In the genomic region with DNA sequence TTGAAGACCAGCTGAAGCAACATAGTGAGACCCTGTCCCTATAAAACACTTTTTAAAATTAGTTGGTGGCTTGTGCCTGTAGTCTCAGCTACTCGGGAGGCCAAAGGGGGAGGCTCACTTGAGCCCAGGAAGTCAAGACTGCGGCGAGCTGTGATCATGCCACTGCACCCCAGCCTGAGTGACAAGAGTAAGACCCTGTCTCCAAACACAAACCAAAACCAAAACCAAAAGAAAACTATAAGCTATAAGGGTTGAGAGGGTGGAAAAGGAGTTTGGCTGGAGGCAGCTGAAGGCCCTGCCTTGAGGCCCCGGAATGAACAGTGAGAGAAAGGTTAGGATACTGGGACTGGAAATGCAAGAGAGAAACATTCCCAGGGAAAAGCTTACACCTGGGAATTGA, we compare ENCODE assay signal across 29 cellular contexts.
"Had no signal": no experiment of that assay in that cellular context is flagged by ENCODE, and none has a peak within 500 bp of the region (broad histone marks: within the 10 kb centered on the region; RNA-seq: fewer than 3 reads in every experiment).

No MANE protein-coding gene starts in this region.

- ATAC-seq: activated CD4-positive, CD25-positive, alpha-beta regulatory T cell treated with anti-CD3 and anti-CD28 coated beads, Interleukin-2, amount 50 U/mL, for 24 hours; activated T-cell treated with anti-CD3 and anti-CD28 coated beads, Interleukin-2, amount 50 U/mL, for 72 hours; gastroesophageal sphincter; left colon; naive thymus-derived CD4-positive, alpha-beta T cell; stimulated activated memory B cell treated with anti-CD40 and anti-IgM and Interleukin-4, amounts not matched to agents 10 μg/mL and 1 μg/mL and 100 μg/mL, for 72 hours; T-helper 17 cell; upper lobe of right lung had no signal

- H3K27ac ChIP-seq: gastroesophageal sphincter, neutrophil, sigmoid colon, suprapubic skin, tibial artery, upper lobe of right lung, WERI-Rb-1 had no signal

- H3K4me3 ChIP-seq: gastroesophageal sphincter, sigmoid colon, smooth muscle cell, suprapubic skin, tibial artery, upper lobe of right lung had no signal

- H3K27me3 Mint-ChIP-seq: activated naive CD8-positive, alpha-beta T cell; central memory CD8-positive, alpha-beta T cell; naive thymus-derived CD4-positive, alpha-beta T cell; stimulated activated memory B cell treated with anti-CD40 and anti-IgM and Interleukin-4, amounts not matched to agents 10 μg/mL and 1 μg/mL and 100 μg/mL, for 72 hours; T-helper 17 cell had no signal

- H3K36me3 ChIP-seq: gastroesophageal sphincter, neutrophil, sigmoid colon, suprapubic skin, tibial artery, upper lobe of right lung, WERI-Rb-1 had no signal

- H3K4me3 Mint-ChIP-seq: activated CD4-positive, alpha-beta T cell treated with anti-CD3 and anti-CD28 coated beads, Interleukin-2, amount 10 ng/mL, durations not matched to agents 7 days and 5 days; activated naive CD8-positive, alpha-beta T cell; activated T-cell treated with anti-CD3 and anti-CD28 coated beads, Interleukin-2, amount 50 U/mL, for 72 hours; central memory CD8-positive, alpha-beta T cell; naive thymus-derived CD4-positive, alpha-beta T cell; stimulated activated memory B cell treated with anti-CD40 and anti-IgM and Interleukin-4, amounts not matched to agents 10 μg/mL and 1 μg/mL and 100 μg/mL, for 72 hours; T-helper 17 cell had no signal

- H3K9me3 Mint-ChIP-seq: activated CD4-positive, alpha-beta T cell treated with anti-CD3 and anti-CD28 coated beads, Interleukin-2, amount 10 ng/mL, durations not matched to agents 7 days and 5 days; activated T-cell treated with anti-CD3 and anti-CD28 coated beads, Interleukin-2, amount 50 U/mL, for 72 hours; central memory CD8-positive, alpha-beta T cell; naive thymus-derived CD4-positive, alpha-beta T cell; stimulated activated memory B cell treated with anti-CD40 and anti-IgM and Interleukin-4, amounts not matched to agents 10 μg/mL and 1 μg/mL and 100 μg/mL, for 72 hours had no signal

- H3K4me1 ChIP-seq: gastroesophageal sphincter, sigmoid colon, suprapubic skin, upper lobe of right lung had no signal

- DNase-seq: activated CD4-positive, alpha-beta T cell treated with anti-CD3 and anti-CD28 coated beads, Interleukin-2, amount 10 ng/mL, durations not matched to agents 7 days and 5 days; activated naive CD4-positive, alpha-beta T cell treated with Interleukin-2 at 50 U/mL for 16 hours; activated T-cell treated with anti-CD3 and anti-CD28 coated beads for 4 hours; activated T-cell treated with anti-CD3 and anti-CD28 coated beads, Interleukin-2, amount 50 U/mL, for 72 hours; anterior cingulate cortex; effector CD8-positive, alpha-beta T cell; hippocampal formation; kidney; left colon; mammary epithelial cell; naive thymus-derived CD4-positive, alpha-beta T cell; sigmoid colon; stimulated activated CD4-positive, alpha-beta T cell treated with anti-CD3 and anti-CD28 coated beads, Interleukin-1b, Interleukin-23, amount 100 ng/mL, for 48 hours; stimulated activated CD4-positive, alpha-beta T cell treated with anti-CD3 and anti-CD28 coated beads, Interleukin-4, amount 100 ng/mL, for 4 hours; stimulated activated CD8-positive, alpha-beta memory T cell treated with anti-CD3 and anti-CD28 coated beads, Interleukin-4, amount 100 ng/mL, for 48 hours; SW 1271; T-helper 17 cell; T1000; tibial artery; upper lobe of right lung; WERI-Rb-1 had no signal

- H3K36me3 Mint-ChIP-seq: activated naive CD8-positive, alpha-beta T cell; stimulated activated memory B cell treated with anti-CD40 and anti-IgM and Interleukin-4, amounts not matched to agents 10 μg/mL and 1 μg/mL and 100 μg/mL, for 72 hours had no signal

- H3K27me3 ChIP-seq: gastroesophageal sphincter, neutrophil, sigmoid colon, suprapubic skin, tibial artery, upper lobe of right lung had no signal

- H3K4me2 ChIP-seq: smooth muscle cell had no signal

- H3K4me1 Mint-ChIP-seq: central memory CD8-positive, alpha-beta T cell; stimulated activated memory B cell treated with anti-CD40 and anti-IgM and Interleukin-4, amounts not matched to agents 10 μg/mL and 1 μg/mL and 100 μg/mL, for 72 hours had no signal

- H3K27ac Mint-ChIP-seq: activated CD4-positive, alpha-beta T cell treated with anti-CD3 and anti-CD28 coated beads, Interleukin-2, amount 10 ng/mL, durations not matched to agents 7 days and 5 days; activated naive CD8-positive, alpha-beta T cell; activated T-cell treated with anti-CD3 and anti-CD28 coated beads, Interleukin-2, amount 50 U/mL, for 72 hours; naive thymus-derived CD4-positive, alpha-beta T cell; stimulated activated memory B cell treated with anti-CD40 and anti-IgM and Interleukin-4, amounts not matched to agents 10 μg/mL and 1 μg/mL and 100 μg/mL, for 72 hours; T-helper 17 cell had no signal

- H3K9me3 ChIP-seq: gastroesophageal sphincter, neutrophil, sigmoid colon, suprapubic skin, tibial artery, upper lobe of right lung had no signal
